ENCODE assay signal across 32 cellular contexts in genomic region chr11:420054-420910, GRCh38. TPM values are rescaled to one million over a fixed set of nuclear protein-coding genes. Genes with fewer than 3 reads are reported as not detected.
A peak's percentile ranks its signal among the peaks of the same experiment; 100 is the strongest.
DNase-seq lines count a peak whose midpoint lies in the region; ATAC-seq, FAIRE-seq and TF ChIP-seq lines count a peak whose summit lies in the region.
"Had no signal": no experiment of that assay in that cellular context is flagged by ENCODE, and none has a peak within 500 bp of the region (broad histone marks: within the 10 kb centered on the region; RNA-seq: fewer than 3 reads in every experiment).

No MANE protein-coding gene starts in this region.

- H2AFZ ChIP-seq in GM12878 (ENCODE audit: control insufficient read depth, low read depth, low read length) = no peak overlapping the region
- H2AFZ ChIP-seq: PC-9 had no signal

- TF ChIP-seq POLR2A in GM12878 (IDR thresholded peaks at IDR 0.05; ENCODE audit: low read depth, low read length) = 0 out of 2 replicates have a peak, but pooled peaks have one; percentile 9

- no peaks in the 10 kb centered on the region for H3K79me2 ChIP-seq in GM12878 (ENCODE audit: control insufficient read depth, insufficient read depth, low read length)

- H3K27me3 Mint-ChIP-seq in activated CD8-positive, alpha-beta memory T cell treated with anti-CD3 and anti-CD28 coated beads, Interleukin-2, amount 10 ng/mL, durations not matched to agents 7 days and 5 days = no peaks in the 10 kb centered on the region
- H3K27me3 Mint-ChIP-seq in CD4-positive, alpha-beta memory T cell = no peaks in the 10 kb centered on the region
- peaks cover 62% of the 10 kb centered on the region for H3K27me3 Mint-ChIP-seq in nephron progenitor cell (ENCODE audit: low read depth, poor library complexity)
- H3K27me3 Mint-ChIP-seq: IgD-negative memory B cell had no signal

- POLR2A ChIA-PET in CD4-positive, alpha-beta memory T cell (lab: Charles Lee; ENCODE audit: partially characterized antibody) = no interaction called here
- POLR2A ChIA-PET in GM12878 (lab: Charles Lee) = no interaction called here

- H3K4me3 Mint-ChIP-seq in activated CD8-positive, alpha-beta memory T cell treated with anti-CD3 and anti-CD28 coated beads, Interleukin-2, amount 10 ng/mL, durations not matched to agents 7 days and 5 days = no peak overlapping the region
- H3K4me3 Mint-ChIP-seq in CD4-positive, alpha-beta memory T cell = peak overlapping the region in 1 of 8 donors; percentile 6
- no peak overlapping the region for H3K4me3 Mint-ChIP-seq in nephron progenitor cell
- H3K4me3 Mint-ChIP-seq: activated CD8-positive, alpha-beta T cell treated with anti-CD3 and anti-CD28 coated beads, Interleukin-2, amount 10 ng/mL, durations not matched to agents 7 days and 5 days; activated naive CD4-positive, alpha-beta T cell treated with anti-CD3 and anti-CD28 coated beads for 36 hours; CD8-positive, alpha-beta T cell; IgD-negative memory B cell; type B pancreatic cell had no signal

- RAD21 ChIA-PET in GM12878 (lab: Charles Lee; ENCODE audit: unreplicated experiment) = no interaction called here

- no peaks in the 10 kb centered on the region for H3K9me3 Mint-ChIP-seq in activated CD8-positive, alpha-beta memory T cell treated with anti-CD3 and anti-CD28 coated beads, Interleukin-2, amount 10 ng/mL, durations not matched to agents 7 days and 5 days (ENCODE audit: low read depth)
- no peaks in the 10 kb centered on the region for H3K9me3 Mint-ChIP-seq in CD4-positive, alpha-beta memory T cell
- H3K9me3 Mint-ChIP-seq in nephron progenitor cell = peaks cover 10% of the 10 kb centered on the region
- H3K9me3 Mint-ChIP-seq: activated naive CD4-positive, alpha-beta T cell treated with anti-CD3 and anti-CD28 coated beads for 36 hours; CD8-positive, alpha-beta T cell; IgD-negative memory B cell; type B pancreatic cell had no signal

- H3K9ac ChIP-seq in GM12878 (ENCODE audit: control insufficient read depth, insufficient read depth, low read length) = no peak overlapping the region

- in situ Hi-C loops in GM12878 (cut with MboI) = no loop called here

- TF ChIP-seq RAD21 in GM12878 (IDR thresholded peaks at IDR 0.05; ENCODE audit: insufficient read depth, low read depth, low read length) = no peak

- intact Hi-C loops in CD4-positive, alpha-beta memory T cell (cut with micrococcal nuclease) = no loop called here
- intact Hi-C loops in GM12878 (cut with micrococcal nuclease; ENCODE audit: unreplicated experiment) (no loop called here), ascending aorta (cut with DNase I) (no loop called here)

- H3K4me3 ChIP-seq in CD4-positive, alpha-beta memory T cell (ENCODE audit: low read length in 2 of 2) = no peak overlapping the region
- H3K4me3 ChIP-seq in GM12878 (no peak overlapping the region), ascending aorta (no peak overlapping the region)
- H3K4me3 ChIP-seq: PC-9, smooth muscle cell had no signal

- CTCF ChIA-PET in activated CD8-positive, alpha-beta memory T cell treated with anti-CD3 and anti-CD28 coated beads, Interleukin-2, amount 10 ng/mL, durations not matched to agents 7 days and 5 days (lab: Charles Lee) = no interaction called here
- CTCF ChIA-PET in CD4-positive, alpha-beta memory T cell (lab: Charles Lee; ENCODE audit: partially characterized antibody) = no interaction called here
- CTCF ChIA-PET in GM12878 (lab: Yijun Ruan, JAX) = no interaction called here

- no peaks in the 10 kb centered on the region for H4K20me1 ChIP-seq in GM12878 (ENCODE audit: control insufficient read depth, insufficient read depth)

- no peaks in the 10 kb centered on the region for H3K9me3 ChIP-seq in CD4-positive, alpha-beta memory T cell (ENCODE audit: control insufficient read depth in 1 of 2, low read length in 2 of 2)
- H3K9me3 ChIP-seq in GM12878 (replicated peaks; ENCODE audit: control insufficient read depth, insufficient read depth, low read length) (no peaks in the 10 kb centered on the region), ascending aorta (no peaks in the 10 kb centered on the region)

- H3K27me3 ChIP-seq in CD4-positive, alpha-beta memory T cell (ENCODE audit: insufficient read depth, low read length) = no peaks in the 10 kb centered on the region
- H3K27me3 ChIP-seq in GM12878 (replicated peaks in 1 of 2; ENCODE audit: control insufficient read depth in 2 of 2, insufficient read depth in 2 of 2, low read length in 1 of 2) (no peaks in the 10 kb centered on the region), ascending aorta (peaks cover 6% of the 10 kb centered on the region)

- peaks cover 9% of the 10 kb centered on the region for H3K36me3 Mint-ChIP-seq in activated CD8-positive, alpha-beta memory T cell treated with anti-CD3 and anti-CD28 coated beads, Interleukin-2, amount 10 ng/mL, durations not matched to agents 7 days and 5 days
- H3K36me3 Mint-ChIP-seq in CD4-positive, alpha-beta memory T cell = peaks cover 13% of the 10 kb centered on the region in 2 donors
- H3K36me3 Mint-ChIP-seq in nephron progenitor cell (ENCODE audit: low read depth) = no peaks in the 10 kb centered on the region
- H3K36me3 Mint-ChIP-seq: type B pancreatic cell had no signal

- TF ChIP-seq CTCF in GM12878 (IDR thresholded peaks at IDR 0.05 in 2 of 3, conservative IDR thresholded peaks at IDR 0.05 in 1 of 3; ENCODE audit: control insufficient read depth in 2 of 3, extremely low read depth in 1 of 3, insufficient read depth in 1 of 3, low read depth in 3 of 3, low read length in 3 of 3) = no peak
- no peak for TF ChIP-seq CTCF in nephron progenitor cell (IDR thresholded peaks at IDR 0.05)
- TF ChIP-seq CTCF in ascending aorta (IDR thresholded peaks at IDR 0.05) = no peak

- SMC1A ChIA-PET in GM12878 (lab: Charles Lee; ENCODE audit: uncharacterized antibody, unreplicated experiment) = no interaction called here

- WGBS in GM12878 (ENCODE audit: insufficient coverage, insufficient replicate concordance, low lambda C conversion rate, missing lambda C conversion rate) = 82% methylated on average over 32 of the region's 71 CpGs

- BruUV-seq in GM12878 (replicated peaks; lab: Mats Ljungman, UMichigan) = no TSS peak

- FAIRE-seq in GM12878 (lab: Jason Lieb, UNC) = no peak
- FAIRE-seq: A204.1, bronchial epithelial cell, colon, GM12892 had no signal

- no peak for TF ChIP-seq EP300 in GM12878 (IDR thresholded peaks at IDR 0.05; ENCODE audit: borderline replicate concordance in 1 of 2, control insufficient read depth in 1 of 2, low read depth in 2 of 2, low read length in 2 of 2)

- DNase-seq in activated CD8-positive, alpha-beta memory T cell treated with anti-CD3 and anti-CD28 coated beads for 24 hours = peak; percentile 52
- no peak for DNase-seq in activated CD8-positive, alpha-beta memory T cell treated with anti-CD3 and anti-CD28 coated beads, Interleukin-2, amount 10 ng/mL, durations not matched to agents 7 days and 5 days
- DNase-seq in CD4-positive, alpha-beta memory T cell = peak in 1 of 5 donors; percentile 9
- no peak for DNase-seq in GM12878 (ENCODE audit: low read depth, low spot score)
- DNase-seq in nephron progenitor cell = peak; percentile 6
- DNase-seq in ascending aorta (ENCODE audit: low spot score in 2 of 2) = no peak
- no peak for DNase-seq in NCI-H146 treated with DMSO at 0.1 percent for 48 hours (lab: John Stamatoyannopoulos, UW; ENCODE audit: unreplicated experiment)
- DNase-seq in GF-D8 (lab: John Stamatoyannopoulos, UW) = no peak
- DNase-seq: activated CD4-positive, CD25-positive, alpha-beta regulatory T cell; activated CD8-positive, alpha-beta T cell treated with anti-CD3 and anti-CD28 coated beads, Interleukin-2, amount 10 ng/mL, durations not matched to agents 7 days and 5 days; activated naive CD4-positive, alpha-beta T cell treated with anti-CD3 and anti-CD28 coated beads for 36 hours; activated T-cell treated with anti-CD3 and anti-CD28 coated beads, Interleukin-2, amount 50 U/mL, for 48 hours; CD8-positive, alpha-beta T cell; effector memory CD4-positive, alpha-beta T cell; erythroblast; GOT3; kidney glomerular epithelial cell; mesenchymal stem cell; NCI-H1092; NCI-H187 treated with DMSO at 0.1 percent for 48 hours; NCI-H526; PC-9; SHP77 treated with DMSO at 0.1 percent for 48 hours; stimulated activated CD4-positive, alpha-beta T cell treated with anti-CD3 and anti-CD28 coated beads, Interleukin-2, amount 100 ng/mL, for 24 hours; SW 1271 had no signal

- ATAC-seq in activated CD8-positive, alpha-beta memory T cell treated with anti-CD3 and anti-CD28 coated beads, Interleukin-2, amount 10 ng/mL, durations not matched to agents 7 days and 5 days = no peak
- no peak for ATAC-seq in GM12878
- ATAC-seq: activated CD8-positive, alpha-beta T cell treated with anti-CD3 and anti-CD28 coated beads, Interleukin-2, amount 10 ng/mL, durations not matched to agents 7 days and 5 days; CD8-positive, alpha-beta T cell had no signal

- no peak overlapping the region for H3K4me2 ChIP-seq in GM12878 (ENCODE audit: control insufficient read depth, insufficient read depth)
- H3K4me2 ChIP-seq: PC-9, smooth muscle cell had no signal

- H3K27ac Mint-ChIP-seq in activated CD8-positive, alpha-beta memory T cell treated with anti-CD3 and anti-CD28 coated beads, Interleukin-2, amount 10 ng/mL, durations not matched to agents 7 days and 5 days = no peak overlapping the region
- H3K27ac Mint-ChIP-seq in CD4-positive, alpha-beta memory T cell = peak overlapping the region in 4 of 7 donors; percentile 32 to 70 (median 47)
- H3K27ac Mint-ChIP-seq in nephron progenitor cell = no peak overlapping the region
- H3K27ac Mint-ChIP-seq: activated CD8-positive, alpha-beta T cell treated with anti-CD3 and anti-CD28 coated beads, Interleukin-2, amount 10 ng/mL, durations not matched to agents 7 days and 5 days; activated naive CD4-positive, alpha-beta T cell treated with anti-CD3 and anti-CD28 coated beads for 36 hours; CD8-positive, alpha-beta T cell; IgD-negative memory B cell; type B pancreatic cell had no signal

- peaks cover 3% of the 10 kb centered on the region for H3K4me1 Mint-ChIP-seq in activated CD8-positive, alpha-beta memory T cell treated with anti-CD3 and anti-CD28 coated beads, Interleukin-2, amount 10 ng/mL, durations not matched to agents 7 days and 5 days
- peaks cover 0 to 23% (median 2%) of the 10 kb centered on the region in 4 donors for H3K4me1 Mint-ChIP-seq in CD4-positive, alpha-beta memory T cell
- peaks cover 10% of the 10 kb centered on the region for H3K4me1 Mint-ChIP-seq in nephron progenitor cell

- H3K36me3 ChIP-seq in CD4-positive, alpha-beta memory T cell (ENCODE audit: insufficient read depth, low read length) = no peaks in the 10 kb centered on the region
- H3K36me3 ChIP-seq in GM12878 (ENCODE audit: control insufficient read depth in 2 of 2, insufficient read depth in 2 of 2, low read length in 1 of 2) (no peaks in the 10 kb centered on the region), ascending aorta (no peaks in the 10 kb centered on the region)

- H3K27ac ChIP-seq in CD4-positive, alpha-beta memory T cell (ENCODE audit: low read depth, low read length) = no peak overlapping the region
- H3K27ac ChIP-seq in GM12878 (ENCODE audit: control insufficient read depth, insufficient read depth) (no peak overlapping the region), ascending aorta (no peak overlapping the region)
- H3K27ac ChIP-seq: PC-9 had no signal

- peaks cover 14% of the 10 kb centered on the region for H3K4me1 ChIP-seq in CD4-positive, alpha-beta memory T cell (ENCODE audit: insufficient read depth, low read length)
- H3K4me1 ChIP-seq in GM12878 (ENCODE audit: control insufficient read depth, insufficient read depth, low read length) = peaks cover 6% of the 10 kb centered on the region
- no peaks in the 10 kb centered on the region for H3K4me1 ChIP-seq in ascending aorta

RNA-seq across cellular contexts. Expression of gene SIGIRR, which starts 5.5 kb away (rescaled TPM):
- 100 to 1,000 TPM in 1 of 2 experiments, 10 to 100 TPM in 1; 96.2 to 198 TPM for total RNA-seq in activated CD8-positive, alpha-beta memory T cell treated with anti-CD3 and anti-CD28 coated beads, Interleukin-2, amount 10 ng/mL, durations not matched to agents 7 days and 5 days
- 100 to 1,000 TPM; 437 to 440 TPM for total RNA-seq in CD4-positive, alpha-beta memory T cell
- 100 to 1,000 TPM; 235 to 242 TPM for polyA plus RNA-seq in CD4-positive, alpha-beta memory T cell
- total RNA-seq in GM12878 (2013; cell fraction: nucleolus; rRNA removed) = 3.3 and 3.7 TPM in 2 replicates
- total RNA-seq in GM12878 (2014; rRNA removed) (5.2 and 6.5 TPM in 2 replicates), GM12878 (2014; rRNA removed; fragmentation: Illumina TruSeq; extraction: Trizol) (1.9 and 3.8 TPM in 2 replicates), GM12878 (2021) (10.1 and 10.9 TPM in 2 replicates), ascending aorta (121 TPM)
- polyA plus RNA-seq in GM12878 (2011; ENCODE audit: low read depth) = 3.5 TPM
- polyA plus RNA-seq in GM12878 (2011; rRNA removed) (2.2 and 5.1 TPM in 2 replicates), GM12878 (2014; fragmentation: Illumina TruSeq; extraction: Trizol) (0.82 and 1.7 TPM in 2 replicates), GM12878 (2014; fragmentation: Nextera tagmentation; extraction: Ambion mirVana) (1 to 10 TPM in 1 of 2 experiments, under 1 TPM in 1; 0.18 to 1.2 TPM), GM12878 (2014; rRNA removed) (10.5 and 10.8 TPM in 2 replicates), GM12878 (2016; fragmentation: Nextera tagmentation; extraction: Ambion mirVana) (1 to 10 TPM; 5.2 to 7.2 TPM)
- 8.6 and 12.4 TPM in 2 replicates for polyA plus RNA-seq in GM12878 (2011; cell fraction: cytosol; rRNA removed)
- polyA plus RNA-seq in GM12878 (2011; cell fraction: nucleus; rRNA removed) = 22.5 TPM in 2 replicates
- 8.7 and 14.5 TPM in 2 replicates for polyA plus RNA-seq in GM12878 (2012)
- polyA minus RNA-seq in GM12878 (2011; rRNA and poly(A)+ RNA removed) = 1.7 and 4.0 TPM in 2 replicates
- polyA minus RNA-seq in GM12878 (2011; cell fraction: cytosol; rRNA and poly(A)+ RNA removed) = 4.8 and 5.9 TPM in 2 replicates
- 3.1 and 3.3 TPM in 2 replicates for polyA minus RNA-seq in GM12878 (2011; cell fraction: nucleus; rRNA and poly(A)+ RNA removed)

RNA-seq across cellular contexts. Expression of gene ANO9, which starts 21.5 kb away (rescaled TPM):
- total RNA-seq in activated CD8-positive, alpha-beta memory T cell treated with anti-CD3 and anti-CD28 coated beads, Interleukin-2, amount 10 ng/mL, durations not matched to agents 7 days and 5 days = 10 to 100 TPM; 33.0 to 79.4 TPM
- 100 to 1,000 TPM; 120 to 123 TPM for total RNA-seq in CD4-positive, alpha-beta memory T cell
- 10 to 100 TPM in 1 of 2 donors, 1 to 10 TPM in 1; 9.4 to 15.5 TPM for polyA plus RNA-seq in CD4-positive, alpha-beta memory T cell
- total RNA-seq in GM12878 (2013; cell fraction: nucleolus; rRNA removed) = 106 and 107 TPM in 2 replicates
- total RNA-seq in GM12878 (2014; rRNA removed) = 16.3 and 19.8 TPM in 2 replicates
- 7.6 and 9.4 TPM in 2 replicates for total RNA-seq in GM12878 (2014; rRNA removed; fragmentation: Illumina TruSeq; extraction: Trizol)
- total RNA-seq in GM12878 (2021) = 37.0 and 42.3 TPM in 2 replicates
- polyA plus RNA-seq in GM12878 (2011; ENCODE audit: low read depth) = 14.4 TPM
- 12.7 and 21.8 TPM in 2 replicates for polyA plus RNA-seq in GM12878 (2011; rRNA removed)
- 15.7 and 24.8 TPM in 2 replicates for polyA plus RNA-seq in GM12878 (2011; cell fraction: cytosol; rRNA removed)
- 445 and 483 TPM in 2 replicates for polyA plus RNA-seq in GM12878 (2011; cell fraction: nucleus; rRNA removed)
- polyA plus RNA-seq in GM12878 (2012) = 46.7 and 48.0 TPM in 2 replicates
- polyA plus RNA-seq in GM12878 (2014; fragmentation: Illumina TruSeq; extraction: Trizol) = 3.0 and 9.5 TPM in 2 replicates
- polyA plus RNA-seq in GM12878 (2014; fragmentation: Nextera tagmentation; extraction: Ambion mirVana) = 1 to 10 TPM in 1 of 2 experiments, under 1 TPM in 1; 0.21 to 1.6 TPM
- polyA plus RNA-seq in GM12878 (2014; rRNA removed) = 42.1 and 51.0 TPM in 2 replicates
- polyA plus RNA-seq in GM12878 (2016; fragmentation: Nextera tagmentation; extraction: Ambion mirVana) = 10 to 100 TPM; 11.0 to 13.0 TPM
- polyA minus RNA-seq in GM12878 (2011; rRNA and poly(A)+ RNA removed) = 7.8 and 14.5 TPM in 2 replicates
- 3.9 and 5.2 TPM in 2 replicates for polyA minus RNA-seq in GM12878 (2011; cell fraction: cytosol; rRNA and poly(A)+ RNA removed)
- 38.2 and 44.2 TPM in 2 replicates for polyA minus RNA-seq in GM12878 (2011; cell fraction: nucleus; rRNA and poly(A)+ RNA removed)
- 4.0 TPM for total RNA-seq in ascending aorta

RNA-seq across cellular contexts. Expression of gene PKP3, which starts 26.3 kb away (rescaled TPM):
- total RNA-seq in activated CD8-positive, alpha-beta memory T cell treated with anti-CD3 and anti-CD28 coated beads, Interleukin-2, amount 10 ng/mL, durations not matched to agents 7 days and 5 days = under 1 TPM; 0.09 to 0.18 TPM
- total RNA-seq in CD4-positive, alpha-beta memory T cell = not detected
- polyA plus RNA-seq in CD4-positive, alpha-beta memory T cell = under 1 TPM in 1 of 2 donors, not detected in 1; 0.14 TPM
- total RNA-seq in GM12878 (2013; cell fraction: nucleolus; rRNA removed) = not detected in 2 replicates
- not detected in 2 replicates for total RNA-seq in GM12878 (2014; rRNA removed)
- not detected in 2 replicates for total RNA-seq in GM12878 (2014; rRNA removed; fragmentation: Illumina TruSeq; extraction: Trizol)
- 0.37 and 0.90 TPM in 2 replicates for total RNA-seq in GM12878 (2021)
- polyA plus RNA-seq in GM12878 (2011; ENCODE audit: low read depth) = not detected
- polyA plus RNA-seq in GM12878 (2011; rRNA removed) = not detected in 2 replicates
- polyA plus RNA-seq in GM12878 (2011; cell fraction: cytosol; rRNA removed) = 0.05 TPM in 1 of 2 replicates, not detected in the other
- 0.09 and 0.34 TPM in 2 replicates for polyA plus RNA-seq in GM12878 (2011; cell fraction: nucleus; rRNA removed)
- not detected in 2 replicates for polyA plus RNA-seq in GM12878 (2012)
- polyA plus RNA-seq in GM12878 (2014; fragmentation: Illumina TruSeq; extraction: Trizol) = not detected in 2 replicates
- polyA plus RNA-seq in GM12878 (2014; fragmentation: Nextera tagmentation; extraction: Ambion mirVana) = not detected
- 0.23 and 0.45 TPM in 2 replicates for polyA plus RNA-seq in GM12878 (2014; rRNA removed)
- polyA plus RNA-seq in GM12878 (2016; fragmentation: Nextera tagmentation; extraction: Ambion mirVana) = not detected
- not detected in 2 replicates for polyA minus RNA-seq in GM12878 (2011; rRNA and poly(A)+ RNA removed)
- polyA minus RNA-seq in GM12878 (2011; cell fraction: cytosol; rRNA and poly(A)+ RNA removed) = 1.5 and 2.1 TPM in 2 replicates
- 0.12 and 1.2 TPM in 2 replicates for polyA minus RNA-seq in GM12878 (2011; cell fraction: nucleus; rRNA and poly(A)+ RNA removed)
- total RNA-seq in ascending aorta = not detected
- total RNA-seq: activated naive CD4-positive, alpha-beta T cell treated with anti-CD3 and anti-CD28 coated beads for 36 hours had no signal
- polyA plus RNA-seq: IgD-negative memory B cell had no signal

RNA-seq across cellular contexts. Expression of gene PTDSS2, which starts 29.8 kb away (rescaled TPM):
- total RNA-seq in activated CD8-positive, alpha-beta memory T cell treated with anti-CD3 and anti-CD28 coated beads, Interleukin-2, amount 10 ng/mL, durations not matched to agents 7 days and 5 days = 10 to 100 TPM; 26.6 to 31.2 TPM
- 10 to 100 TPM; 23.3 to 26.1 TPM for total RNA-seq in CD4-positive, alpha-beta memory T cell
- polyA plus RNA-seq in CD4-positive, alpha-beta memory T cell = 1 to 10 TPM; 5.5 to 6.3 TPM
- total RNA-seq in GM12878 (2013; cell fraction: nucleolus; rRNA removed) = 62.9 and 72.6 TPM in 2 replicates
- total RNA-seq in GM12878 (2014; rRNA removed) (17.2 and 18.3 TPM in 2 replicates), GM12878 (2014; rRNA removed; fragmentation: Illumina TruSeq; extraction: Trizol) (4.8 and 6.6 TPM in 2 replicates), GM12878 (2021) (21.1 and 24.9 TPM in 2 replicates), ascending aorta (185 TPM)
- 4.3 TPM for polyA plus RNA-seq in GM12878 (2011; ENCODE audit: low read depth)
- polyA plus RNA-seq in GM12878 (2011; rRNA removed) (6.0 and 9.1 TPM in 2 replicates), GM12878 (2014; fragmentation: Illumina TruSeq; extraction: Trizol) (6.1 and 9.9 TPM in 2 replicates), GM12878 (2014; fragmentation: Nextera tagmentation; extraction: Ambion mirVana) (under 1 TPM; 0.39 to 0.66 TPM), GM12878 (2014; rRNA removed) (18.4 and 18.5 TPM in 2 replicates), GM12878 (2016; fragmentation: Nextera tagmentation; extraction: Ambion mirVana) (10 to 100 TPM; 12.6 to 16.8 TPM)
- 15.2 and 17.0 TPM in 2 replicates for polyA plus RNA-seq in GM12878 (2011; cell fraction: cytosol; rRNA removed)
- 92.1 and 99.5 TPM in 2 replicates for polyA plus RNA-seq in GM12878 (2011; cell fraction: nucleus; rRNA removed)
- 14.4 and 15.3 TPM in 2 replicates for polyA plus RNA-seq in GM12878 (2012)
- polyA minus RNA-seq in GM12878 (2011; rRNA and poly(A)+ RNA removed) = 14.0 and 20.2 TPM in 2 replicates
- polyA minus RNA-seq in GM12878 (2011; cell fraction: cytosol; rRNA and poly(A)+ RNA removed) = 3.5 and 4.7 TPM in 2 replicates
- 14.5 and 26.6 TPM in 2 replicates for polyA minus RNA-seq in GM12878 (2011; cell fraction: nucleus; rRNA and poly(A)+ RNA removed)

RNA-seq across cellular contexts. Expression of gene B4GALNT4, which starts 51.0 kb away (rescaled TPM):
- under 1 TPM in 1 of 2 experiments, not detected in 1; 0.32 TPM for total RNA-seq in activated CD8-positive, alpha-beta memory T cell treated with anti-CD3 and anti-CD28 coated beads, Interleukin-2, amount 10 ng/mL, durations not matched to agents 7 days and 5 days
- 1 to 10 TPM; 2.2 to 2.4 TPM for total RNA-seq in CD4-positive, alpha-beta memory T cell
- polyA plus RNA-seq in CD4-positive, alpha-beta memory T cell = not detected
- 0.23 TPM in 1 of 2 replicates, not detected in the other for total RNA-seq in GM12878 (2013; cell fraction: nucleolus; rRNA removed)
- total RNA-seq in GM12878 (2014; rRNA removed) (0.06 and 1.4 TPM in 2 replicates), GM12878 (2014; rRNA removed; fragmentation: Illumina TruSeq; extraction: Trizol) (0.18 TPM in 1 of 2 replicates, not detected in the other), GM12878 (2021) (0.29 and 0.74 TPM in 2 replicates), ascending aorta (not detected)
- polyA plus RNA-seq in GM12878 (2011; ENCODE audit: low read depth) = not detected
- polyA plus RNA-seq in GM12878 (2011; rRNA removed) (not detected in 2 replicates), GM12878 (2014; fragmentation: Illumina TruSeq; extraction: Trizol) (0.04 TPM in 1 of 2 replicates, not detected in the other), GM12878 (2014; fragmentation: Nextera tagmentation; extraction: Ambion mirVana) (not detected), GM12878 (2014; rRNA removed) (0.16 and 0.82 TPM in 2 replicates), GM12878 (2016; fragmentation: Nextera tagmentation; extraction: Ambion mirVana) (not detected)
- not detected in 2 replicates for polyA plus RNA-seq in GM12878 (2011; cell fraction: cytosol; rRNA removed)
- 0.07 TPM in 1 of 2 replicates, not detected in the other for polyA plus RNA-seq in GM12878 (2011; cell fraction: nucleus; rRNA removed)
- polyA plus RNA-seq in GM12878 (2012) = 0.24 TPM in 1 of 2 replicates, not detected in the other
- polyA minus RNA-seq in GM12878 (2011; rRNA and poly(A)+ RNA removed) = not detected in 2 replicates
- polyA minus RNA-seq in GM12878 (2011; cell fraction: cytosol; rRNA and poly(A)+ RNA removed) = not detected in 2 replicates
- polyA minus RNA-seq in GM12878 (2011; cell fraction: nucleus; rRNA and poly(A)+ RNA removed) = not detected in 2 replicates
- polyA plus RNA-seq: IgD-negative memory B cell had no signal

Comparison
In these comparisons a context has a peak if more than half of its experiments do, and no peak if none do; other contexts are left out.
1. DNase-seq: peak in activated CD8-positive, alpha-beta memory T cell treated with anti-CD3 and anti-CD28 coated beads for 24 hours (single experiment) and nephron progenitor cell (single experiment); none in activated CD8-positive, alpha-beta memory T cell treated with anti-CD3 and anti-CD28 coated beads, Interleukin-2, amount 10 ng/mL, durations not matched to agents 7 days and 5 days (single experiment), GM12878 (single experiment), ascending aorta (0 of 2), NCI-H146 treated with DMSO at 0.1 percent for 48 hours (single experiment) and GF-D8 (single experiment).
2. H3K27ac Mint-ChIP-seq: peak in CD4-positive, alpha-beta memory T cell (4 of 7); none in activated CD8-positive, alpha-beta memory T cell treated with anti-CD3 and anti-CD28 coated beads, Interleukin-2, amount 10 ng/mL, durations not matched to agents 7 days and 5 days (single experiment) and nephron progenitor cell (single experiment).
3. RNA of gene SIGIRR, which starts 5.5 kb away (total RNA-seq): 437 to 440 TPM in CD4-positive, alpha-beta memory T cell, 96.2 to 198 TPM in activated CD8-positive, alpha-beta memory T cell treated with anti-CD3 and anti-CD28 coated beads, Interleukin-2, amount 10 ng/mL, durations not matched to agents 7 days and 5 days and 121 TPM in ascending aorta (single experiment); 1.9 to 10.9 TPM in GM12878; every median in the first group is over 4 times any median in the second.